Comparison of ENCODE assay signal across 1 cellular context in genomic region chrX:7108995-7109634, GRCh38.
TF ChIP-seq lines count a peak whose summit lies in the region.

No MANE protein-coding gene starts in this region.

TF ChIP-seq in GM12878, 131 proteins besides CTCF, POLR2A, EP300 and RAD21:
- TF ChIP-seq ZNF687 (IDR thresholded peaks at IDR 0.05) (0 out of 2 replicates have a peak, but pooled peaks have one; percentile 47), ZBTB33 (IDR thresholded peaks at IDR 0.05) (no peak), MLLT1 (IDR thresholded peaks at IDR 0.05) (peak; percentile 92), NRF1 (conservative IDR thresholded peaks at IDR 0.05; ENCODE audit: low read depth, low read length) (no peak), ZNF592 (IDR thresholded peaks at IDR 0.05) (no peak), CREM (IDR thresholded peaks at IDR 0.05; ENCODE audit: low read depth) (no peak), IRF3 (IDR thresholded peaks at IDR 0.05) (no peak), RELA (IDR thresholded peaks at IDR 0.05; ENCODE audit: borderline replicate concordance, partially characterized antibody) (no peak), SP1 (IDR thresholded peaks at IDR 0.05; ENCODE audit: low read depth, low read length) (no peak), ASH2L (IDR thresholded peaks at IDR 0.05; ENCODE audit: borderline replicate concordance, low read depth) (no peak)
TF ChIP-seq in GM12878: peak in this region for 2.
